ENCODE assay signal across 1 cellular context in the genomic region with DNA sequence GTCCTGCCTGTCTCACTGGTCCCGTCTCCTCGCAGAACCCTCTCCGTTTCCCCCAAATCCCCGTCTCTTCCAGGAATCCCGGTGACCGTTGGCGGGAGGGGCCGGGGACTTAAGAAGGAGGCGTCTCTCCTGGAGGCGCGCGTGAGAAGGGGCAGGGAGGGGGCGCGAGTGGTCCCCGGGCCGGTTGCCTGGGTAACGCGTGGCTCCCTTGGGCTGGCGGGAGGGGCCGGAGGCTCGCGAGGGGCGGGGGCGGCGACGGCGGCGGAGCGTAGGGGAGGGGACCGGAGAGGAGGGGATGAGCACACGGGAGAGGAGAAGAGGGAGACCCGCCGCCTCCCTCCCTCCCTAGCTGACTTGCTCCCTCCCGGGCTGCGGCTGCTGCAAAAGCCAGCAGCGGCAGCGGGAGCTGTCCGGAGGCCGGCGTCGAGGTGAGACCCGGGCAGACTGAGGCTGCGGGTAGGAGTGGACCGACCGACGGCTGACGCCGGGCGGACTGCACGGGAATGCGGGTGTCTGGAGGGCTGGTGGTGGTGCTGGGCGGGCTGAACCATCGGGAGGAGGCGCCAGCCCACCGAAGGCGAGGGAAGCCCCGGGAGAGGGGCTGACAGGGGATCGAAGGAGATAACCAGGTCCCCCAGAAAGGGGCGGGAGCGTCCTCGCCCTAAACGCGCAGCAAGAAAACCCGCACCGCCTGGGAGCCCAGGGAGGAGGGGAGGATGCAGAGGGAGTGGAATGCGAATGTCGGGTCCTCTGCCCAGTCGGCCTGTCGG.
A peak's percentile ranks its signal among the peaks of the same experiment; 100 is the strongest.
TF ChIP-seq lines count a peak whose summit lies in the region.

A gene (plus strand): TSS at position 298 of the 770 bp plus-strand sequence. CDS start 862 bp downstream, outside the sequence.

TF ChIP-seq in HepG2, 621 proteins besides CTCF, POLR2A, EP300 and RAD21 (continued from another document and continues in another):
- TF ChIP-seq, protein P1, sequence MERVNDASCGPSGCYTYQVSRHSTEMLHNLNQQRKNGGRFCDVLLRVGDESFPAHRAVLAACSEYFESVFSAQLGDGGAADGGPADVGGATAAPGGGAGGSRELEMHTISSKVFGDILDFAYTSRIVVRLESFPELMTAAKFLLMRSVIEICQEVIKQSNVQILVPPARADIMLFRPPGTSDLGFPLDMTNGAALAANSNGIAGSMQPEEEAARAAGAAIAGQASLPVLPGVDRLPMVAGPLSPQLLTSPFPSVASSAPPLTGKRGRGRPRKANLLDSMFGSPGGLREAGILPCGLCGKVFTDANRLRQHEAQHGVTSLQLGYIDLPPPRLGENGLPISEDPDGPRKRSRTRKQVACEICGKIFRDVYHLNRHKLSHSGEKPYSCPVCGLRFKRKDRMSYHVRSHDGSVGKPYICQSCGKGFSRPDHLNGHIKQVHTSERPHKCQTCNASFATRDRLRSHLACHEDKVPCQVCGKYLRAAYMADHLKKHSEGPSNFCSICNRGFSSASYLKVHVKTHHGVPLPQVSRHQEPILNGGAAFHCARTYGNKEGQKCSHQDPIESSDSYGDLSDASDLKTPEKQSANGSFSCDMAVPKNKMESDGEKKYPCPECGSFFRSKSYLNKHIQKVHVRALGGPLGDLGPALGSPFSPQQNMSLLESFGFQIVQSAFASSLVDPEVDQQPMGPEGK (CRISPR knock-in tag; IDR thresholded peaks at IDR 0.05), result peak; percentile 48; the same call in 1 of the 2 replicates
- TF ChIP-seq, protein P2, sequence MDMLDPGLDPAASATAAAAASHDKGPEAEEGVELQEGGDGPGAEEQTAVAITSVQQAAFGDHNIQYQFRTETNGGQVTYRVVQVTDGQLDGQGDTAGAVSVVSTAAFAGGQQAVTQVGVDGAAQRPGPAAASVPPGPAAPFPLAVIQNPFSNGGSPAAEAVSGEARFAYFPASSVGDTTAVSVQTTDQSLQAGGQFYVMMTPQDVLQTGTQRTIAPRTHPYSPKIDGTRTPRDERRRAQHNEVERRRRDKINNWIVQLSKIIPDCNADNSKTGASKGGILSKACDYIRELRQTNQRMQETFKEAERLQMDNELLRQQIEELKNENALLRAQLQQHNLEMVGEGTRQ (IDR thresholded peaks at IDR 0.05; ENCODE audit: low read depth, low read length), result no peak
- TF ChIP-seq, protein P2 (CRISPR knock-in tag; IDR thresholded peaks at IDR 0.05; ENCODE audit: borderline replicate concordance), result no peak
- TF ChIP-seq, protein P3, sequence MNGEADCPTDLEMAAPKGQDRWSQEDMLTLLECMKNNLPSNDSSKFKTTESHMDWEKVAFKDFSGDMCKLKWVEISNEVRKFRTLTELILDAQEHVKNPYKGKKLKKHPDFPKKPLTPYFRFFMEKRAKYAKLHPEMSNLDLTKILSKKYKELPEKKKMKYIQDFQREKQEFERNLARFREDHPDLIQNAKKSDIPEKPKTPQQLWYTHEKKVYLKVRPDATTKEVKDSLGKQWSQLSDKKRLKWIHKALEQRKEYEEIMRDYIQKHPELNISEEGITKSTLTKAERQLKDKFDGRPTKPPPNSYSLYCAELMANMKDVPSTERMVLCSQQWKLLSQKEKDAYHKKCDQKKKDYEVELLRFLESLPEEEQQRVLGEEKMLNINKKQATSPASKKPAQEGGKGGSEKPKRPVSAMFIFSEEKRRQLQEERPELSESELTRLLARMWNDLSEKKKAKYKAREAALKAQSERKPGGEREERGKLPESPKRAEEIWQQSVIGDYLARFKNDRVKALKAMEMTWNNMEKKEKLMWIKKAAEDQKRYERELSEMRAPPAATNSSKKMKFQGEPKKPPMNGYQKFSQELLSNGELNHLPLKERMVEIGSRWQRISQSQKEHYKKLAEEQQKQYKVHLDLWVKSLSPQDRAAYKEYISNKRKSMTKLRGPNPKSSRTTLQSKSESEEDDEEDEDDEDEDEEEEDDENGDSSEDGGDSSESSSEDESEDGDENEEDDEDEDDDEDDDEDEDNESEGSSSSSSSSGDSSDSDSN (CRISPR knock-in tag; IDR thresholded peaks at IDR 0.05), result peak; percentile 54; the same call in 1 of the 2 replicates
- TF ChIP-seq ZMAT3 (CRISPR knock-in tag; conservative IDR thresholded peaks at IDR 0.05) (peak; percentile 61; the same call in 1 of the 2 replicates), TOE1 (CRISPR knock-in tag; IDR thresholded peaks at IDR 0.05) (no peak), ZNF335 (CRISPR knock-in tag; IDR thresholded peaks at IDR 0.05) (no peak; the same call in 1 of the 2 replicates), POGZ (CRISPR knock-in tag; IDR thresholded peaks at IDR 0.05) (no peak), TP53 (CRISPR knock-in tag; conservative IDR thresholded peaks at IDR 0.05) (no peak), NBN (conservative IDR thresholded peaks at IDR 0.05) (no peak), SNRNP70 (IDR thresholded peaks at IDR 0.05; ENCODE audit: low read depth, low read length) (no peak), ZNF563 (CRISPR knock-in tag; IDR thresholded peaks at IDR 0.05) (no peak), ZNF672 (CRISPR knock-in tag; IDR thresholded peaks at IDR 0.05) (0 out of 2 replicates have a peak, but pooled peaks have one; percentile 49), ZNF703 (CRISPR knock-in tag; IDR thresholded peaks at IDR 0.05; ENCODE audit: borderline replicate concordance) (peak; percentile 11; the same call in 1 of the 2 replicates), HHEX (CRISPR knock-in tag; IDR thresholded peaks at IDR 0.05) (no peak), ZNF260 (CRISPR knock-in tag; IDR thresholded peaks at IDR 0.05; ENCODE audit: borderline replicate concordance, low read depth) (no peak), TCF7L2 (IDR thresholded peaks at IDR 0.05; ENCODE audit: low read depth, low read length) (no peak), ZNF552 (CRISPR knock-in tag; IDR thresholded peaks at IDR 0.05; ENCODE audit: borderline replicate concordance) (0 out of 2 replicates have a peak, but pooled peaks have one; percentile 30), RFX1 (IDR thresholded peaks at IDR 0.05) (0 out of 2 replicates have a peak, but pooled peaks have one; percentile 20), THAP11 (CRISPR knock-in tag; IDR thresholded peaks at IDR 0.05) (0 out of 2 replicates have a peak, but pooled peaks have one; percentile 15), HOXA7 (CRISPR knock-in tag; IDR thresholded peaks at IDR 0.05) (peak; percentile 83), TCF12 (IDR thresholded peaks at IDR 0.05) (no peak), TCF12 (CRISPR knock-in tag; IDR thresholded peaks at IDR 0.05) (no peak), ATF7-NPFF (CRISPR knock-in tag; IDR thresholded peaks at IDR 0.05; ENCODE audit: low read depth) (peak; percentile 41; the same call in 1 of the 2 replicates), ARNT2 (CRISPR knock-in tag; IDR thresholded peaks at IDR 0.05; ENCODE audit: low read depth) (no peak), ZEB1 (IDR thresholded peaks at IDR 0.05; ENCODE audit: insufficient replicate concordance, low read depth) (no peak), NFE2 (CRISPR knock-in tag; IDR thresholded peaks at IDR 0.05) (no peak), ZNF337 (CRISPR knock-in tag; IDR thresholded peaks at IDR 0.05; ENCODE audit: borderline replicate concordance, low read depth) (0 out of 2 replicates have a peak, but pooled peaks have one; percentile 5), KLF11 (CRISPR knock-in tag; IDR thresholded peaks at IDR 0.05) (no peak), JUN (CRISPR knock-in tag; IDR thresholded peaks at IDR 0.05) (no peak), CHCHD3 (CRISPR knock-in tag; IDR thresholded peaks at IDR 0.05) (no peak), MED8 (CRISPR knock-in tag; IDR thresholded peaks at IDR 0.05; ENCODE audit: insufficient replicate concordance) (no peak), LCORL (IDR thresholded peaks at IDR 0.05) (no peak), LCORL (CRISPR knock-in tag; IDR thresholded peaks at IDR 0.05) (0 out of 2 replicates have a peak, but pooled peaks have one; percentile 24), ZC3H13 (CRISPR knock-in tag; IDR thresholded peaks at IDR 0.05) (0 out of 2 replicates have a peak, but pooled peaks have one; percentile 32), HNRNPUL1 (IDR thresholded peaks at IDR 0.05; ENCODE audit: low read depth, low read length) (no peak), PCBP1 (IDR thresholded peaks at IDR 0.05; ENCODE audit: borderline replicate concordance, low read depth, low read length) (no peak), SETDB1 (CRISPR knock-in tag; IDR thresholded peaks at IDR 0.05; ENCODE audit: borderline replicate concordance) (no peak)
- TF ChIP-seq, protein P4, sequence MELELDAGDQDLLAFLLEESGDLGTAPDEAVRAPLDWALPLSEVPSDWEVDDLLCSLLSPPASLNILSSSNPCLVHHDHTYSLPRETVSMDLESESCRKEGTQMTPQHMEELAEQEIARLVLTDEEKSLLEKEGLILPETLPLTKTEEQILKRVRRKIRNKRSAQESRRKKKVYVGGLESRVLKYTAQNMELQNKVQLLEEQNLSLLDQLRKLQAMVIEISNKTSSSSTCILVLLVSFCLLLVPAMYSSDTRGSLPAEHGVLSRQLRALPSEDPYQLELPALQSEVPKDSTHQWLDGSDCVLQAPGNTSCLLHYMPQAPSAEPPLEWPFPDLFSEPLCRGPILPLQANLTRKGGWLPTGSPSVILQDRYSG (CRISPR knock-in tag; IDR thresholded peaks at IDR 0.05), result no peak
- TF ChIP-seq, protein P5, sequence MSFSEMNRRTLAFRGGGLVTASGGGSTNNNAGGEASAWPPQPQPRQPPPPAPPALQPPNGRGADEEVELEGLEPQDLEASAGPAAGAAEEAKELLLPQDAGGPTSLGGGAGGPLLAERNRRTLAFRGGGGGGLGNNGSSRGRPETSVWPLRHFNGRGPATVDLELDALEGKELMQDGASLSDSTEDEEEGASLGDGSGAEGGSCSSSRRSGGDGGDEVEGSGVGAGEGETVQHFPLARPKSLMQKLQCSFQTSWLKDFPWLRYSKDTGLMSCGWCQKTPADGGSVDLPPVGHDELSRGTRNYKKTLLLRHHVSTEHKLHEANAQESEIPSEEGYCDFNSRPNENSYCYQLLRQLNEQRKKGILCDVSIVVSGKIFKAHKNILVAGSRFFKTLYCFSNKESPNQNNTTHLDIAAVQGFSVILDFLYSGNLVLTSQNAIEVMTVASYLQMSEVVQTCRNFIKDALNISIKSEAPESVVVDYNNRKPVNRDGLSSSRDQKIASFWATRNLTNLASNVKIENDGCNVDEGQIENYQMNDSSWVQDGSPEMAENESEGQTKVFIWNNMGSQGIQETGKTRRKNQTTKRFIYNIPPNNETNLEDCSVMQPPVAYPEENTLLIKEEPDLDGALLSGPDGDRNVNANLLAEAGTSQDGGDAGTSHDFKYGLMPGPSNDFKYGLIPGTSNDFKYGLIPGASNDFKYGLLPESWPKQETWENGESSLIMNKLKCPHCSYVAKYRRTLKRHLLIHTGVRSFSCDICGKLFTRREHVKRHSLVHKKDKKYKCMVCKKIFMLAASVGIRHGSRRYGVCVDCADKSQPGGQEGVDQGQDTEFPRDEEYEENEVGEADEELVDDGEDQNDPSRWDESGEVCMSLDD (CRISPR knock-in tag; IDR thresholded peaks at IDR 0.05; ENCODE audit: borderline replicate concordance), result no peak
- TF ChIP-seq, protein P6, sequence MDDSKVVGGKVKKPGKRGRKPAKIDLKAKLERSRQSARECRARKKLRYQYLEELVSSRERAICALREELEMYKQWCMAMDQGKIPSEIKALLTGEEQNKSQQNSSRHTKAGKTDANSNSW (CRISPR knock-in tag; IDR thresholded peaks at IDR 0.05; ENCODE audit: borderline replicate concordance), result no peak
- TF ChIP-seq, protein P7, sequence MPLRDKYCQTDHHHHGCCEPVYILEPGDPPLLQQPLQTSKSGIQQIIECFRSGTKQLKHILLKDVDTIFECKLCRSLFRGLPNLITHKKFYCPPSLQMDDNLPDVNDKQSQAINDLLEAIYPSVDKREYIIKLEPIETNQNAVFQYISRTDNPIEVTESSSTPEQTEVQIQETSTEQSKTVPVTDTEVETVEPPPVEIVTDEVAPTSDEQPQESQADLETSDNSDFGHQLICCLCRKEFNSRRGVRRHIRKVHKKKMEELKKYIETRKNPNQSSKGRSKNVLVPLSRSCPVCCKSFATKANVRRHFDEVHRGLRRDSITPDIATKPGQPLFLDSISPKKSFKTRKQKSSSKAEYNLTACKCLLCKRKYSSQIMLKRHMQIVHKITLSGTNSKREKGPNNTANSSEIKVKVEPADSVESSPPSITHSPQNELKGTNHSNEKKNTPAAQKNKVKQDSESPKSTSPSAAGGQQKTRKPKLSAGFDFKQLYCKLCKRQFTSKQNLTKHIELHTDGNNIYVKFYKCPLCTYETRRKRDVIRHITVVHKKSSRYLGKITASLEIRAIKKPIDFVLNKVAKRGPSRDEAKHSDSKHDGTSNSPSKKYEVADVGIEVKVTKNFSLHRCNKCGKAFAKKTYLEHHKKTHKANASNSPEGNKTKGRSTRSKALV (CRISPR knock-in tag; IDR thresholded peaks at IDR 0.05), result peak; percentile 25; the same call in 1 of the 2 replicates
- TF ChIP-seq, protein P8, sequence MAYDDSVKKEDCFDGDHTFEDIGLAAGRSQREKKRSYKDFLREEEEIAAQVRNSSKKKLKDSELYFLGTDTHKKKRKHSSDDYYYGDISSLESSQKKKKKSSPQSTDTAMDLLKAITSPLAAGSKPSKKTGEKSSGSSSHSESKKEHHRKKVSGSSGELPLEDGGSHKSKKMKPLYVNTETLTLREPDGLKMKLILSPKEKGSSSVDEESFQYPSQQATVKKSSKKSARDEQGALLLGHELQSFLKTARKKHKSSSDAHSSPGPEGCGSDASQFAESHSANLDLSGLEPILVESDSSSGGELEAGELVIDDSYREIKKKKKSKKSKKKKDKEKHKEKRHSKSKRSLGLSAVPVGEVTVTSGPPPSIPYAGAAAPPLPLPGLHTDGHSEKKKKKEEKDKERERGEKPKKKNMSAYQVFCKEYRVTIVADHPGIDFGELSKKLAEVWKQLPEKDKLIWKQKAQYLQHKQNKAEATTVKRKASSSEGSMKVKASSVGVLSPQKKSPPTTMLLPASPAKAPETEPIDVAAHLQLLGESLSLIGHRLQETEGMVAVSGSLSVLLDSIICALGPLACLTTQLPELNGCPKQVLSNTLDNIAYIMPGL (CRISPR knock-in tag; IDR thresholded peaks at IDR 0.05; ENCODE audit: borderline replicate concordance in 1 of 2, low read depth in 1 of 2), result no peak
- TF ChIP-seq, protein P9, sequence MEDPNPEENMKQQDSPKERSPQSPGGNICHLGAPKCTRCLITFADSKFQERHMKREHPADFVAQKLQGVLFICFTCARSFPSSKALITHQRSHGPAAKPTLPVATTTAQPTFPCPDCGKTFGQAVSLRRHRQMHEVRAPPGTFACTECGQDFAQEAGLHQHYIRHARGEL (CRISPR knock-in tag; IDR thresholded peaks at IDR 0.05), result 0 out of 2 replicates have a peak, but pooled peaks have one; percentile 72
- TF ChIP-seq, protein P10, sequence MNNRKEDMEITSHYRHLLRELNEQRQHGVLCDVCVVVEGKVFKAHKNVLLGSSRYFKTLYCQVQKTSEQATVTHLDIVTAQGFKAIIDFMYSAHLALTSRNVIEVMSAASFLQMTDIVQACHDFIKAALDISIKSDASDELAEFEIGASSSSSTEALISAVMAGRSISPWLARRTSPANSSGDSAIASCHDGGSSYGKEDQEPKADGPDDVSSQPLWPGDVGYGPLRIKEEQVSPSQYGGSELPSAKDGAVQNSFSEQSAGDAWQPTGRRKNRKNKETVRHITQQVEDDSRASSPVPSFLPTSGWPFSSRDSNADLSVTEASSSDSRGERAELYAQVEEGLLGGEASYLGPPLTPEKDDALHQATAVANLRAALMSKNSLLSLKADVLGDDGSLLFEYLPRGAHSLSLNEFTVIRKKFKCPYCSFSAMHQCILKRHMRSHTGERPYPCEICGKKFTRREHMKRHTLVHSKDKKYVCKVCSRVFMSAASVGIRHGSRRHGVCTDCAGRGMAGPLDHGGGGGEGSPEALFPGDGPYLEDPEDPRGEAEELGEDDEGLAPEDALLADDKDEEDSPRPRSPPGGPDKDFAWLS (CRISPR knock-in tag; IDR thresholded peaks at IDR 0.05; ENCODE audit: borderline replicate concordance), result no peak
